Comparison of ENCODE assay signal across 9 cellular contexts in the genomic region with DNA sequence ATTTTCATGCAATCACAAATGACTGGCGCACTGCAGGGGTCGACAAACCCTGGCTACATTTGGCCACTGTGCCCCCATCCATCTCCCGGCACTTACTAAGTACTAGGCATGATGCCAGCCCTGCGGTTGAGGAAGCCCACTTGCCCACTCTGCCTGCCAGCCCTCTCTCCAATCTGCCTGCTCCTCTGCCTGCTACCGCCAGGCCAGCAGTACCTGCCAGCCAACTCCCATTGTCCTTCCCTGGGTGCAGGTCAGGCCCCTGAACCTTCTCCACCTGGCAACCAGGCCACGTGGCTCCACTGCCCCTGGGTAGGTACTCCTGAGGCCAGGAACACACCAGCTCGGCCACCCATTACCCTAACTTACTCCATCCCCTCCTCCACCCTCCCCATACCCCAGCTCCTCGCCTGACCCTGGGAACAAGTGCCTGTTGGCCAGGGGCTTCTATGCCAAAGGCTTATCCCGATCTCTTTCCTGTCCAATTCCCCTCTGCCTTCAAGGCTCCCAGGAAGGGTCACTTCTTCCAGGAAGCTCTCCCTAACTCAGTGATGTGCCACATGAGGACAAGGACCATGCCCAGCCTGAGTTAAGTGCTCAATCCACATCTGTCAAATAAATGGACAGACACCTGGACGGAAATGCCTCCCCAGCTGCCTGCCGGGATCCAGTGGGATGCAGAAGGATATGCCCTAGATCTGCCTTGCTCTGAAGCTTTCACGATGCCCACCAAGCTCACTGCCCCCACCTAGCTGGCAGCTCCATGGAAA. TPM values are rescaled to one million over a fixed set of nuclear protein-coding genes. Genes with fewer than 3 reads are reported as not detected.
A peak's percentile ranks its signal among the peaks of the same experiment; 100 is the strongest.
DNase-seq lines count a peak whose midpoint lies in the region; ATAC-seq and TF ChIP-seq lines count a peak whose summit lies in the region.
"Had no signal": no experiment of that assay in that cellular context is flagged by ENCODE, and none has a peak within 500 bp of the region (broad histone marks: within the 10 kb centered on the region; RNA-seq: fewer than 3 reads in every experiment).

No MANE protein-coding gene starts in this region.

- H3K36me3 ChIP-seq in HCT116 (ENCODE audit: control insufficient read depth in 1 of 2, insufficient read depth in 2 of 2, low read length in 2 of 2) (no peaks in the 10 kb centered on the region), PC-9 (ENCODE audit: low read depth) (peaks cover 5% of the 10 kb centered on the region; the same call in 1 of the 2 replicates), endodermal cell (ENCODE audit: control insufficient read depth, insufficient read depth, low read length) (peaks cover 3% of the 10 kb centered on the region), sigmoid colon (no peaks in the 10 kb centered on the region)

- H3K4me2 ChIP-seq in HCT116 (ENCODE audit: low read length) (no peak overlapping the region), PC-9 (peak overlapping the region; percentile 87)

- CTCF ChIA-PET in HCT116 (lab: Charles Lee): no interaction called here
- CTCF ChIA-PET in PC-9 (lab: Charles Lee): interaction anchor here (0.6 kb wide), 1 partner anchor 162 kb away, joined by 7 read pairs; no protein-coding TSS in a partner anchor

- H4K20me1 ChIP-seq in HCT116 (ENCODE audit: insufficient read depth) (no peaks in the 10 kb centered on the region), PC-9 (ENCODE audit: insufficient read depth) (peaks cover 85% of the 10 kb centered on the region)

- H3K4me3 Mint-ChIP-seq in endodermal cell: no peak overlapping the region

- H2AFZ ChIP-seq in HCT116 (ENCODE audit: low read depth, low read length, poor library complexity, severe bottlenecking): no peak overlapping the region
- H2AFZ ChIP-seq in PC-9: no peak overlapping the region

- RAD21 ChIA-PET in HCT116 (lab: Charles Lee; ENCODE audit: low non-redundant PET in 1 of 2, low total read pairs in 2 of 2, uncharacterized antibody in 2 of 2, unreplicated experiment in 2 of 2): no interaction called here

- TF ChIP-seq CTCF in HCT116 (IDR thresholded peaks at IDR 0.05 in 2 of 3, conservative IDR thresholded peaks at IDR 0.05 in 1 of 3; ENCODE audit: borderline replicate concordance in 1 of 3, insufficient read depth in 1 of 3, low read depth in 2 of 3, low read length in 2 of 3): no peak
- no peak for TF ChIP-seq CTCF in PC-9 (conservative IDR thresholded peaks at IDR 0.05)
- no peak for TF ChIP-seq CTCF in endodermal cell (conservative IDR thresholded peaks at IDR 0.05)
- TF ChIP-seq CTCF in sigmoid colon (IDR thresholded peaks at IDR 0.05): no peak

- TF ChIP-seq EP300 in sigmoid colon (IDR thresholded peaks at IDR 0.05): no peak

- TF ChIP-seq POLR2A in HCT116 (IDR thresholded peaks at IDR 0.05; ENCODE audit: borderline replicate concordance, extremely low read depth, insufficient read depth, insufficient read length) (no peak), sigmoid colon (IDR thresholded peaks at IDR 0.05) (no peak)

- H3K27ac Mint-ChIP-seq in endodermal cell: peak overlapping the region; percentile 64

- H3K9me3 ChIP-seq in HCT116 (ENCODE audit: control insufficient read depth in 1 of 2, insufficient read depth in 1 of 2, low read depth in 1 of 2, low read length in 2 of 2) (no peaks in the 10 kb centered on the region), PC-9 (ENCODE audit: insufficient read depth, low read depth) (no peaks in the 10 kb centered on the region), endodermal cell (ENCODE audit: control insufficient read depth, low read length) (no peaks in the 10 kb centered on the region), sigmoid colon (no peaks in the 10 kb centered on the region)

- BruUV-seq in HCT116 (replicated peaks; lab: Mats Ljungman, UMichigan) (no TSS peak), PC-9 (replicated peaks; lab: Mats Ljungman, UMichigan) (no TSS peak)

- WGBS in endodermal cell (ENCODE audit: insufficient coverage in 1 of 2, insufficient read length in 1 of 2), 2 experiments: 85 to 86% methylated on average over 8 to 12 of the region's 12 CpGs
- WGBS in sigmoid colon, 2 donors: 61 to 64% methylated on average over 12 of the region's 12 CpGs

- TF ChIP-seq RAD21 in HCT116 (IDR thresholded peaks at IDR 0.05; ENCODE audit: low read depth): no peak

- H3K4me1 ChIP-seq in HCT116 (ENCODE audit: control insufficient read depth in 1 of 2, insufficient read depth in 2 of 2, low read length in 2 of 2) (peaks cover 54 to 64% of the 10 kb centered on the region in 2 experiments), PC-9 (replicated peaks; ENCODE audit: insufficient read depth) (peaks cover 90% of the 10 kb centered on the region), endodermal cell (ENCODE audit: control insufficient read depth, insufficient read depth, low read length) (peaks cover 31% of the 10 kb centered on the region), sigmoid colon (peaks cover 0 to 100% (median 99%) of the 10 kb centered on the region in 4 donors)

- H3K27me3 ChIP-seq in HCT116 (ENCODE audit: insufficient read depth, low read length) (no peaks in the 10 kb centered on the region), PC-9 (ENCODE audit: insufficient read depth, low read depth) (no peaks in the 10 kb centered on the region), endodermal cell (ENCODE audit: control insufficient read depth, insufficient read depth, low read length, poor library complexity, severe bottlenecking) (no peaks in the 10 kb centered on the region), sigmoid colon (no peaks in the 10 kb centered on the region)

- intact Hi-C loops in HCT116 (cut with micrococcal nuclease): no loop called here
- intact Hi-C loops in PC-9 (cut with micrococcal nuclease; ENCODE audit: unreplicated experiment): no loop called here
- intact Hi-C loops in sigmoid colon (cut with DNase I): no loop called here

- H3K9me3 Mint-ChIP-seq in endodermal cell: no peaks in the 10 kb centered on the region

- H3K27me3 Mint-ChIP-seq in endodermal cell (ENCODE audit: insufficient read depth): no peaks in the 10 kb centered on the region

- ATAC-seq in HCT116 (no peak), GM21526 (IDR thresholded peaks at IDR 0.05; ENCODE audit: low FRiP score, unreplicated experiment) (no peak), GM18868 (IDR thresholded peaks at IDR 0.05; ENCODE audit: unreplicated experiment) (no peak)

- DNase-seq in HCT116 (ENCODE audit: low read depth, low spot score) (no peak), PC-9 (no peak), endodermal cell (peak; percentile 46), sigmoid colon (peak; percentile 68), SIG-M5 treated with dmso at 0.1 percent for 504 hours (lab: John Stamatoyannopoulos, UW; ENCODE audit: unreplicated experiment) (no peak), NCI-H345 (lab: John Stamatoyannopoulos, UW) (no peak)
- DNase-seq: NK-92 treated with Interleukin-12 subunit alpha and Interleukin-12 subunit beta, amount 100 ng/mL, for 24 hours had no signal

- H3K36me3 Mint-ChIP-seq in endodermal cell (ENCODE audit: low read depth): peaks cover 8% of the 10 kb centered on the region

- H3K27ac ChIP-seq in HCT116 (ENCODE audit: low read depth, low read length) (peak overlapping the region; percentile 20; the same call in 1 of the 2 replicates), PC-9 (no peak overlapping the region), endodermal cell (ENCODE audit: low read depth, low read length) (peak overlapping the region; percentile 17), sigmoid colon (peak overlapping the region; percentile 94 to 99 (median 96))

- H3K9me2 ChIP-seq in HCT116 (ENCODE audit: insufficient read depth) (no peaks in the 10 kb centered on the region), PC-9 (ENCODE audit: insufficient read depth) (no peaks in the 10 kb centered on the region)

- H3K4me1 Mint-ChIP-seq in endodermal cell: peaks cover 44% of the 10 kb centered on the region

- H3K9ac ChIP-seq in HCT116 (ENCODE audit: low read length) (no peak overlapping the region), endodermal cell (ENCODE audit: extremely low read depth, low read length, poor library complexity, severe bottlenecking) (no peak overlapping the region)

- peaks cover 97% of the 10 kb centered on the region for H3K79me2 ChIP-seq in HCT116 (ENCODE audit: insufficient read depth, low read length)
- H3K79me2 ChIP-seq in PC-9 (ENCODE audit: low read depth): peaks cover 100% of the 10 kb centered on the region

- H3K4me3 ChIP-seq in HCT116 (replicated peaks in 1 of 2; ENCODE audit: low read depth in 1 of 2, low read length in 2 of 2): no peak overlapping the region
- H3K4me3 ChIP-seq in PC-9: no peak overlapping the region
- H3K4me3 ChIP-seq in endodermal cell (ENCODE audit: low read length): no peak overlapping the region
- H3K4me3 ChIP-seq in sigmoid colon: peak overlapping the region in 2 of 4 donors; percentile 21 to 32

- POLR2A ChIA-PET in HCT116 (lab: Charles Lee) (no interaction called here), PC-9 (lab: Charles Lee; ENCODE audit: unreplicated experiment) (interaction anchor here (0.6 to 0.9 kb wide), 2 partner anchors 30 to 124 kb away, joined by 3 to 8 read pairs; no protein-coding TSS in a partner anchor)

- peaks cover 44% of the 10 kb centered on the region for H3F3A ChIP-seq in PC-9 (ENCODE audit: insufficient read depth, low read depth)

RNA-seq across cellular contexts. Expression of gene EEIG1, which starts 6.6 kb away (rescaled TPM):
- total RNA-seq in HCT116 (2021; ENCODE audit: unreplicated experiment) (44.2 TPM), PC-9 (2021) (176 and 208 TPM in 2 replicates), endodermal cell (10 to 100 TPM; 56.7 to 60.8 TPM), sigmoid colon (10 to 100 TPM; 10.9 to 32.7 (median 19.2) TPM)
- polyA plus RNA-seq in HCT116 (2012): 28.1 and 33.1 TPM in 2 replicates
- polyA plus RNA-seq in endodermal cell (2013, experiment 1 of 2): 21.5 TPM
- 20.4 TPM for polyA plus RNA-seq in endodermal cell (2013, experiment 2 of 2)
- 10 to 100 TPM; 69.1 to 92.0 (median 77.0) TPM for polyA plus RNA-seq in sigmoid colon

RNA-seq across cellular contexts. Expression of gene DPM2, which starts 36.5 kb away (rescaled TPM):
- total RNA-seq in HCT116 (2021; ENCODE audit: unreplicated experiment) (54.6 TPM), PC-9 (2021) (65.5 and 79.4 TPM in 2 replicates), endodermal cell (10 to 100 TPM; 45.7 TPM), sigmoid colon (10 to 100 TPM in 2 of 4 donors, 1 to 10 TPM in 2; 6.0 to 11.9 (median 9.7) TPM)
- polyA plus RNA-seq in HCT116 (2012): 58.0 and 62.6 TPM in 2 replicates
- polyA plus RNA-seq in endodermal cell (2013, experiment 1 of 2): 39.5 TPM
- polyA plus RNA-seq in endodermal cell (2013, experiment 2 of 2): 35.1 TPM
- 10 to 100 TPM; 17.3 to 41.9 (median 24.6) TPM for polyA plus RNA-seq in sigmoid colon

RNA-seq across cellular contexts. Expression of gene PIP5KL1, which starts 43.6 kb away (rescaled TPM):
- 37.6 TPM for total RNA-seq in HCT116 (2021; ENCODE audit: unreplicated experiment)
- 35.7 and 36.0 TPM in 2 replicates for polyA plus RNA-seq in HCT116 (2012)
- 21.9 and 22.5 TPM in 2 replicates for total RNA-seq in PC-9 (2021)
- 1 to 10 TPM; 6.6 to 9.3 TPM for total RNA-seq in endodermal cell
- polyA plus RNA-seq in endodermal cell (2013, experiment 1 of 2): 3.7 TPM
- 3.3 TPM for polyA plus RNA-seq in endodermal cell (2013, experiment 2 of 2)
- total RNA-seq in sigmoid colon: 1 to 10 TPM in 3 of 4 donors, under 1 TPM in 1; 0.16 to 4.2 (median 2.6) TPM
- 1 to 10 TPM in 1 of 3 donors, under 1 TPM in 1, not detected in 1; 0.70 to 1.8 TPM for polyA plus RNA-seq in sigmoid colon

RNA-seq across cellular contexts. Expression of gene ST6GALNAC4, which starts 57.3 kb away (rescaled TPM):
- total RNA-seq in HCT116 (2021; ENCODE audit: unreplicated experiment) (49.4 TPM), PC-9 (2021) (28.3 and 44.3 TPM in 2 replicates), endodermal cell (10 to 100 TPM in 1 of 2 donors, 1 to 10 TPM in 1; 8.3 to 12.7 TPM), sigmoid colon (10 to 100 TPM; 22.8 to 27.7 (median 25.5) TPM)
- 45.7 and 58.2 TPM in 2 replicates for polyA plus RNA-seq in HCT116 (2012)
- polyA plus RNA-seq in endodermal cell (2013, experiment 1 of 2): 14.6 TPM
- polyA plus RNA-seq in endodermal cell (2013, experiment 2 of 2): 15.4 TPM
- 10 to 100 TPM; 25.2 to 51.1 (median 37.7) TPM for polyA plus RNA-seq in sigmoid colon

Comparison
In these comparisons a context has a peak if more than half of its experiments do, and no peak if none do; other contexts are left out.
1. DNase-seq: peak in endodermal cell (single experiment) and sigmoid colon (single experiment); none in HCT116 (single experiment), PC-9 (0 of 2), SIG-M5 treated with dmso at 0.1 percent for 504 hours (single experiment) and NCI-H345 (single experiment).